ENCODE assay signal across 8 cellular contexts in the genomic region with DNA sequence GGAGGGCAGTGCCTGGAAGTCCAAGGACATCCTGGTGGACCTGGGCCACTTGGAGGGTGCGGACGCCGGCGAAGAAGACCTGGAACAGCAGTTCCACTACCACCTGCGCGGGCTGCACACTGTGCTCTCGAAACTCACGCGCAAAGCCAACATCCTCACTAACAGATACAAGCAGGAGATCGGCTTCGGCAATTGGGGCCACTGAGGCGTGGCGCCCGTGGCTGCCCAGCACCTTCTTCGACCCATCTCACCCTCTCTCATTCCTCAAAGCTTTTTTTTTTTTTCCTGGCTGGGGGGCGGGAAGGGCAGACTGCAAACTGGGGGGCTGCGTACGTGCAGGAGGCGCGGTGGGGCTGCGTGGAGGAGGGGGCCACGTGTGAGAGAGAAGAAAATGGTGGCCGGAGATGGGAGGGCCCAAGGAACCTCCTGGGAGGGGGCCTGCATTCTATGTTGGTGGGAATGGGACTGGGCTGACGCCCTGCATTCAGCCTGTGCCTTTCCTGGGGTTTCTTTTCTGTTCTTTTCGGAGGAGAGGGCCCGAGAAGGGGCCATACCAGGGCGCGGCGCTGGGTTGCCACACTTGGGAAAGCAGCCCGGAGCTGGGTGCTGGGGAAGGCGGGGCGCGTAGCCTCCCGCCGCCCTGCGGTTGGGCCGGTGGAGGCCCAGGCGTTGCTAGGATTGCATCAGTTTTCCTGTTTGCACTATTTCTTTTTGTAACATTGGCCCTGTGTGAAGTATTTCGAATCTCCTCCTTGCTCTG. TPM values are rescaled to one million over a fixed set of nuclear protein-coding genes. Genes with fewer than 3 reads are reported as not detected.
DNase-seq lines count a peak whose midpoint lies in the region; ATAC-seq and TF ChIP-seq lines count a peak whose summit lies in the region.

No MANE protein-coding gene starts in this region.

- intact Hi-C loops in colonic mucosa (cut with DNase I) (no loop called here), left lung (cut with DNase I) (no loop called here)

- H3K36me3 ChIP-seq in colonic mucosa (no peaks in the 10 kb centered on the region), left lung (no peaks in the 10 kb centered on the region)

- H3K27me3 ChIP-seq in colonic mucosa (no peaks in the 10 kb centered on the region), left lung (no peaks in the 10 kb centered on the region)

- H3K9ac ChIP-seq in colonic mucosa (ENCODE audit: low read depth in 2 of 2, low read length in 2 of 2) = peak overlapping the region; percentile 85 to 90

- no peaks in the 10 kb centered on the region for H3K9me3 ChIP-seq in colonic mucosa
- H3K9me3 ChIP-seq in left lung = no peaks in the 10 kb centered on the region

- DNase-seq in AG10803 (ENCODE audit: low read depth) (peak; percentile 83), NCI-H2081 treated with DMSO at 0.1 percent for 48 hours (lab: John Stamatoyannopoulos, UW) (peak; percentile 28), colonic mucosa (peak; percentile 63), left lung (peak; percentile 74 to 92)
- peak; percentile 53 for DNase-seq in activated CD4-positive, CD25-positive, alpha-beta regulatory T cell treated with anti-CD3 and anti-CD28 coated beads, Interleukin-2, amount 50 U/mL, for 72 hours
- DNase-seq in stimulated activated CD4-positive, alpha-beta T cell treated with anti-CD3 and anti-CD28 coated beads, Interleukin-2, amount 100 ng/mL, for 24 hours = peak; percentile 60

- no peak for TF ChIP-seq CTCF in AG10803 (conservative IDR thresholded peaks at IDR 0.05; ENCODE audit: low read length)
- no peak for TF ChIP-seq CTCF in colonic mucosa (IDR thresholded peaks at IDR 0.05)
- no peak for TF ChIP-seq CTCF in left lung (IDR thresholded peaks at IDR 0.05)

- H3K27ac ChIP-seq in colonic mucosa = peak overlapping the region; percentile 78
- peak overlapping the region; percentile 79 to 90 for H3K27ac ChIP-seq in left lung

- ATAC-seq in GM21515 (IDR thresholded peaks at IDR 0.05; ENCODE audit: unreplicated experiment) (peak; percentile 31), left lung (peak; percentile 48), HG02623 (IDR thresholded peaks at IDR 0.05; ENCODE audit: unreplicated experiment) (no peak)

- peak overlapping the region; percentile 76 for H3K4me3 ChIP-seq in AG10803 (ENCODE audit: low read length)
- peak overlapping the region; percentile 55 for H3K4me3 ChIP-seq in colonic mucosa
- H3K4me3 ChIP-seq in left lung = peak overlapping the region; percentile 45 to 70

- H3K4me1 ChIP-seq in colonic mucosa = no peaks in the 10 kb centered on the region
- H3K4me1 ChIP-seq in left lung = peaks cover 0 to 28% of the 10 kb centered on the region in 2 donors

RNA-seq across cellular contexts. Expression of gene MID1IP1, which starts 4.2 kb away (rescaled TPM):
- total RNA-seq in colonic mucosa (10 to 100 TPM; 42.8 to 60.9 TPM), left lung (10 to 100 TPM; 73.5 to 74.2 TPM)

Comparison
In these comparisons a context has a peak if more than half of its experiments do, and no peak if none do; other contexts are left out.
1. DNase-seq: peak in every context shown above with its lines; median percentile 83 in AG10803; 83 in left lung; 63 in colonic mucosa; 60 in stimulated activated CD4-positive, alpha-beta T cell treated with anti-CD3 and anti-CD28 coated beads, Interleukin-2, amount 100 ng/mL, for 24 hours; 53 in activated CD4-positive, CD25-positive, alpha-beta regulatory T cell treated with anti-CD3 and anti-CD28 coated beads, Interleukin-2, amount 50 U/mL, for 72 hours; 28 in NCI-H2081 treated with DMSO at 0.1 percent for 48 hours.